ENCODE assay signal across 1 cellular context in the genomic region with DNA sequence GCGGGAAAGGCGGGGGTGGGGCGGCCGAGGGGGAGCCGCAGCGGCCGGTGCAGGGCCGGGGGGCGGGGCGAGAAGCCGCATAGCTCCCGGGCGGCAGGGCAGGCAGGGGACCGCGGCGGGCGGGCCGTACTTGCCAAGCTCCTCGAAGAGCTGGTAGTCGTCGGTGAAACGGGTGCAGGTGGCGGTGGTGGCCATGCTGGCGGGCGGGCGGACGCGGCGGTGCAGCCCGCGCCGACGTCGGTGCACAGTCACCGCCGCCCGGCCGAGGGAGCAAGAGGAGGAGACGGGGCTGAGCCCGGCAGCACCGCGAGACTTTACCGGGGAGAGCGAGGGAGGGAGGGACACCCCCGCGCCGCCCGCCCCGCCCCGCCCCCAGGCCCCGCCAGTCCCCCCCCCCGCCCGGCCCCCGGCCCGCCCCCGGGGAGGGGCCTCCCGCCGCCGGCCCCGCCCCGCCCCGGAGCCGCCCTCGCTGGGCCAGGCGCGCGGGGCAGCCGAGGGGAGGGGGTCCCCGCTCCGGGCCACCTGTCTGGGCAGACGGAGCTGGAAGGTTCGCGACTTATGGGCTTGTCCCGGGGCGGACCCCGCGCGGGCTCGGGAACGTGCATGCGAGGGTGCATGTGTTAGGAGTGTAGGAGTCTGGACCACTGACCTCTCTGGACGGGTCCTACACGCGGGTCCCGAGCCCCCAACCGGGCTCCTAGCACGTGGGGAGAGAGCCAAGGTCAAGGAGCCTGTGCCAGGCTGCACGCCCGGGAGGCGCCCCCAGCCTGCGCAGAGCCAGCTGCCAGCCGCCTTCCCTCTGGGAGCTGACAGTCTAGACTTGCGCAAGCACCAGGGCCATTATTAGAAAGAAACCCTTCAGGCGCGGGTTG.
A peak's percentile ranks its signal among the peaks of the same experiment; 100 is the strongest.
TF ChIP-seq lines count a peak whose summit lies in the region.

A gene (minus strand): TSS at position 289 of the 872 bp plus-strand sequence. CDS start 94 bp downstream, at position 195.

TF ChIP-seq in HepG2, 621 proteins besides CTCF, POLR2A, EP300 and RAD21 (continued from another document and continues in another):
- TF ChIP-seq, protein P1, sequence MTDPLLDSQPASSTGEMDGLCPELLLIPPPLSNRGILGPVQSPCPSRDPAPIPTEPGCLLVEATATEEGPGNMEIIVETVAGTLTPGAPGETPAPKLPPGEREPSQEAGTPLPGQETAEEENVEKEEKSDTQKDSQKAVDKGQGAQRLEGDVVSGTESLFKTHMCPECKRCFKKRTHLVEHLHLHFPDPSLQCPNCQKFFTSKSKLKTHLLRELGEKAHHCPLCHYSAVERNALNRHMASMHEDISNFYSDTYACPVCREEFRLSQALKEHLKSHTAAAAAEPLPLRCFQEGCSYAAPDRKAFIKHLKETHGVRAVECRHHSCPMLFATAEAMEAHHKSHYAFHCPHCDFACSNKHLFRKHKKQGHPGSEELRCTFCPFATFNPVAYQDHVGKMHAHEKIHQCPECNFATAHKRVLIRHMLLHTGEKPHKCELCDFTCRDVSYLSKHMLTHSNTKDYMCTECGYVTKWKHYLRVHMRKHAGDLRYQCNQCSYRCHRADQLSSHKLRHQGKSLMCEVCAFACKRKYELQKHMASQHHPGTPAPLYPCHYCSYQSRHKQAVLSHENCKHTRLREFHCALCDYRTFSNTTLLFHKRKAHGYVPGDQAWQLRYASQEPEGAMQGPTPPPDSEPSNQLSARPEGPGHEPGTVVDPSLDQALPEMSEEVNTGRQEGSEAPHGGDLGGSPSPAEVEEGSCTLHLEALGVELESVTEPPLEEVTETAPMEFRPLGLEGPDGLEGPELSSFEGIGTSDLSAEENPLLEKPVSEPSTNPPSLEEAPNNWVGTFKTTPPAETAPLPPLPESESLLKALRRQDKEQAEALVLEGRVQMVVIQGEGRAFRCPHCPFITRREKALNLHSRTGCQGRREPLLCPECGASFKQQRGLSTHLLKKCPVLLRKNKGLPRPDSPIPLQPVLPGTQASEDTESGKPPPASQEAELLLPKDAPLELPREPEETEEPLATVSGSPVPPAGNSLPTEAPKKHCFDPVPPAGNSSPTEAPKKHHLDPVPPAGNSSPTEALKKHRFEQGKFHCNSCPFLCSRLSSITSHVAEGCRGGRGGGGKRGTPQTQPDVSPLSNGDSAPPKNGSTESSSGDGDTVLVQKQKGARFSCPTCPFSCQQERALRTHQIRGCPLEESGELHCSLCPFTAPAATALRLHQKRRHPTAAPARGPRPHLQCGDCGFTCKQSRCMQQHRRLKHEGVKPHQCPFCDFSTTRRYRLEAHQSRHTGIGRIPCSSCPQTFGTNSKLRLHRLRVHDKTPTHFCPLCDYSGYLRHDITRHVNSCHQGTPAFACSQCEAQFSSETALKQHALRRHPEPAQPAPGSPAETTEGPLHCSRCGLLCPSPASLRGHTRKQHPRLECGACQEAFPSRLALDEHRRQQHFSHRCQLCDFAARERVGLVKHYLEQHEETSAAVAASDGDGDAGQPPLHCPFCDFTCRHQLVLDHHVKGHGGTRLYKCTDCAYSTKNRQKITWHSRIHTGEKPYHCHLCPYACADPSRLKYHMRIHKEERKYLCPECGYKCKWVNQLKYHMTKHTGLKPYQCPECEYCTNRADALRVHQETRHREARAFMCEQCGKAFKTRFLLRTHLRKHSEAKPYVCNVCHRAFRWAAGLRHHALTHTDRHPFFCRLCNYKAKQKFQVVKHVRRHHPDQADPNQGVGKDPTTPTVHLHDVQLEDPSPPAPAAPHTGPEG (CRISPR knock-in tag; IDR thresholded peaks at IDR 0.05), result 0 out of 2 replicates have a peak, but pooled peaks have one; percentile 32
- TF ChIP-seq SMARCE1 (IDR thresholded peaks at IDR 0.05; ENCODE audit: borderline replicate concordance) (no peak), PCBP1 (IDR thresholded peaks at IDR 0.05; ENCODE audit: borderline replicate concordance, low read depth, low read length) (no peak), NAIF1 (CRISPR knock-in tag; IDR thresholded peaks at IDR 0.05; ENCODE audit: borderline replicate concordance) (no peak), KAT8 (CRISPR knock-in tag; IDR thresholded peaks at IDR 0.05) (no peak), GTF3A (CRISPR knock-in tag; conservative IDR thresholded peaks at IDR 0.05) (no peak), PAWR (CRISPR knock-in tag; IDR thresholded peaks at IDR 0.05; ENCODE audit: borderline replicate concordance) (no peak), ZNF256 (CRISPR knock-in tag; conservative IDR thresholded peaks at IDR 0.05) (no peak), NFKBIZ (CRISPR knock-in tag; IDR thresholded peaks at IDR 0.05) (no peak), ZNF34 (CRISPR knock-in tag; IDR thresholded peaks at IDR 0.05; ENCODE audit: borderline replicate concordance) (no peak), FOXC1 (CRISPR knock-in tag; IDR thresholded peaks at IDR 0.05; ENCODE audit: borderline replicate concordance) (no peak), ZNF543 (CRISPR knock-in tag; IDR thresholded peaks at IDR 0.05) (peak; percentile 57; the same call in 1 of the 2 replicates), ZNF790 (CRISPR knock-in tag; IDR thresholded peaks at IDR 0.05; ENCODE audit: borderline replicate concordance) (no peak), BRCA1 (CRISPR knock-in tag; IDR thresholded peaks at IDR 0.05) (no peak), TGIF2 (CRISPR knock-in tag; IDR thresholded peaks at IDR 0.05) (no peak; the same call in 1 of the 2 replicates), RFX3 (CRISPR knock-in tag; IDR thresholded peaks at IDR 0.05) (no peak), SNAI1 (CRISPR knock-in tag; IDR thresholded peaks at IDR 0.05; ENCODE audit: borderline replicate concordance) (no peak), FOXM1 (CRISPR knock-in tag; IDR thresholded peaks at IDR 0.05) (no peak), ZNF619 (CRISPR knock-in tag; IDR thresholded peaks at IDR 0.05) (no peak)
- TF ChIP-seq, protein P2, sequence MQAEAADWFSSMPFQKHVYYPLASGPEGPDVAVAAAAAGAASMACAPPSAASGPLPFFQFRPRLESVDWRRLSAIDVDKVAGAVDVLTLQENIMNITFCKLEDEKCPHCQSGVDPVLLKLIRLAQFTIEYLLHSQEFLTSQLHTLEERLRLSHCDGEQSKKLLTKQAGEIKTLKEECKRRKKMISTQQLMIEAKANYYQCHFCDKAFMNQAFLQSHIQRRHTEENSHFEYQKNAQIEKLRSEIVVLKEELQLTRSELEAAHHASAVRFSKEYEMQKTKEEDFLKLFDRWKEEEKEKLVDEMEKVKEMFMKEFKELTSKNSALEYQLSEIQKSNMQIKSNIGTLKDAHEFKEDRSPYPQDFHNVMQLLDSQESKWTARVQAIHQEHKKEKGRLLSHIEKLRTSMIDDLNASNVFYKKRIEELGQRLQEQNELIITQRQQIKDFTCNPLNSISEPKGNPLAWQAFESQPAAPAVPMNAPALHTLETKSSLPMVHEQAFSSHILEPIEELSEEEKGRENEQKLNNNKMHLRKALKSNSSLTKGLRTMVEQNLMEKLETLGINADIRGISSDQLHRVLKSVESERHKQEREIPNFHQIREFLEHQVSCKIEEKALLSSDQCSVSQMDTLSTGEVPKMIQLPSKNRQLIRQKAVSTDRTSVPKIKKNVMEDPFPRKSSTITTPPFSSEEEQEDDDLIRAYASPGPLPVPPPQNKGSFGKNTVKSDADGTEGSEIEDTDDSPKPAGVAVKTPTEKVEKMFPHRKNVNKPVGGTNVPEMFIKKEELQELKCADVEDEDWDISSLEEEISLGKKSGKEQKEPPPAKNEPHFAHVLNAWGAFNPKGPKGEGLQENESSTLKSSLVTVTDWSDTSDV (CRISPR knock-in tag; IDR thresholded peaks at IDR 0.05), result no peak
- TF ChIP-seq, protein P3, sequence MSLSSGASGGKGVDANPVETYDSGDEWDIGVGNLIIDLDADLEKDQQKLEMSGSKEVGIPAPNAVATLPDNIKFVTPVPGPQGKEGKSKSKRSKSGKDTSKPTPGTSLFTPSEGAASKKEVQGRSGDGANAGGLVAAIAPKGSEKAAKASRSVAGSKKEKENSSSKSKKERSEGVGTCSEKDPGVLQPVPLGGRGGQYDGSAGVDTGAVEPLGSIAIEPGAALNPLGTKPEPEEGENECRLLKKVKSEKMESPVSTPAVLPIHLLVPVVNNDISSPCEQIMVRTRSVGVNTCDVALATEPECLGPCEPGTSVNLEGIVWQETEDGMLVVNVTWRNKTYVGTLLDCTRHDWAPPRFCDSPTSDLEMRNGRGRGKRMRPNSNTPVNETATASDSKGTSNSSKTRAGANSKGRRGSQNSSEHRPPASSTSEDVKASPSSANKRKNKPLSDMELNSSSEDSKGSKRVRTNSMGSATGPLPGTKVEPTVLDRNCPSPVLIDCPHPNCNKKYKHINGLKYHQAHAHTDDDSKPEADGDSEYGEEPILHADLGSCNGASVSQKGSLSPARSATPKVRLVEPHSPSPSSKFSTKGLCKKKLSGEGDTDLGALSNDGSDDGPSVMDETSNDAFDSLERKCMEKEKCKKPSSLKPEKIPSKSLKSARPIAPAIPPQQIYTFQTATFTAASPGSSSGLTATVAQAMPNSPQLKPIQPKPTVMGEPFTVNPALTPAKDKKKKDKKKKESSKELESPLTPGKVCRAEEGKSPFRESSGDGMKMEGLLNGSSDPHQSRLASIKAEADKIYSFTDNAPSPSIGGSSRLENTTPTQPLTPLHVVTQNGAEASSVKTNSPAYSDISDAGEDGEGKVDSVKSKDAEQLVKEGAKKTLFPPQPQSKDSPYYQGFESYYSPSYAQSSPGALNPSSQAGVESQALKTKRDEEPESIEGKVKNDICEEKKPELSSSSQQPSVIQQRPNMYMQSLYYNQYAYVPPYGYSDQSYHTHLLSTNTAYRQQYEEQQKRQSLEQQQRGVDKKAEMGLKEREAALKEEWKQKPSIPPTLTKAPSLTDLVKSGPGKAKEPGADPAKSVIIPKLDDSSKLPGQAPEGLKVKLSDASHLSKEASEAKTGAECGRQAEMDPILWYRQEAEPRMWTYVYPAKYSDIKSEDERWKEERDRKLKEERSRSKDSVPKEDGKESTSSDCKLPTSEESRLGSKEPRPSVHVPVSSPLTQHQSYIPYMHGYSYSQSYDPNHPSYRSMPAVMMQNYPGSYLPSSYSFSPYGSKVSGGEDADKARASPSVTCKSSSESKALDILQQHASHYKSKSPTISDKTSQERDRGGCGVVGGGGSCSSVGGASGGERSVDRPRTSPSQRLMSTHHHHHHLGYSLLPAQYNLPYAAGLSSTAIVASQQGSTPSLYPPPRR (CRISPR knock-in tag; IDR thresholded peaks at IDR 0.05; ENCODE audit: borderline replicate concordance), result no peak
- TF ChIP-seq, protein P4, sequence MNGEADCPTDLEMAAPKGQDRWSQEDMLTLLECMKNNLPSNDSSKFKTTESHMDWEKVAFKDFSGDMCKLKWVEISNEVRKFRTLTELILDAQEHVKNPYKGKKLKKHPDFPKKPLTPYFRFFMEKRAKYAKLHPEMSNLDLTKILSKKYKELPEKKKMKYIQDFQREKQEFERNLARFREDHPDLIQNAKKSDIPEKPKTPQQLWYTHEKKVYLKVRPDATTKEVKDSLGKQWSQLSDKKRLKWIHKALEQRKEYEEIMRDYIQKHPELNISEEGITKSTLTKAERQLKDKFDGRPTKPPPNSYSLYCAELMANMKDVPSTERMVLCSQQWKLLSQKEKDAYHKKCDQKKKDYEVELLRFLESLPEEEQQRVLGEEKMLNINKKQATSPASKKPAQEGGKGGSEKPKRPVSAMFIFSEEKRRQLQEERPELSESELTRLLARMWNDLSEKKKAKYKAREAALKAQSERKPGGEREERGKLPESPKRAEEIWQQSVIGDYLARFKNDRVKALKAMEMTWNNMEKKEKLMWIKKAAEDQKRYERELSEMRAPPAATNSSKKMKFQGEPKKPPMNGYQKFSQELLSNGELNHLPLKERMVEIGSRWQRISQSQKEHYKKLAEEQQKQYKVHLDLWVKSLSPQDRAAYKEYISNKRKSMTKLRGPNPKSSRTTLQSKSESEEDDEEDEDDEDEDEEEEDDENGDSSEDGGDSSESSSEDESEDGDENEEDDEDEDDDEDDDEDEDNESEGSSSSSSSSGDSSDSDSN (CRISPR knock-in tag; IDR thresholded peaks at IDR 0.05), result peak; percentile 27; the same call in 1 of the 2 replicates
- TF ChIP-seq, protein P5, sequence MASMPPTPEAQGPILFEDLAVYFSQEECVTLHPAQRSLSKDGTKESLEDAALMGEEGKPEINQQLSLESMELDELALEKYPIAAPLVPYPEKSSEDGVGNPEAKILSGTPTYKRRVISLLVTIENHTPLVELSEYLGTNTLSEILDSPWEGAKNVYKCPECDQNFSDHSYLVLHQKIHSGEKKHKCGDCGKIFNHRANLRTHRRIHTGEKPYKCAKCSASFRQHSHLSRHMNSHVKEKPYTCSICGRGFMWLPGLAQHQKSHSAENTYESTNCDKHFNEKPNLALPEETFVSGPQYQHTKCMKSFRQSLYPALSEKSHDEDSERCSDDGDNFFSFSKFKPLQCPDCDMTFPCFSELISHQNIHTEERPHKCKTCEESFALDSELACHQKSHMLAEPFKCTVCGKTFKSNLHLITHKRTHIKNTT (CRISPR knock-in tag; IDR thresholded peaks at IDR 0.05), result no peak
- TF ChIP-seq, protein P6, sequence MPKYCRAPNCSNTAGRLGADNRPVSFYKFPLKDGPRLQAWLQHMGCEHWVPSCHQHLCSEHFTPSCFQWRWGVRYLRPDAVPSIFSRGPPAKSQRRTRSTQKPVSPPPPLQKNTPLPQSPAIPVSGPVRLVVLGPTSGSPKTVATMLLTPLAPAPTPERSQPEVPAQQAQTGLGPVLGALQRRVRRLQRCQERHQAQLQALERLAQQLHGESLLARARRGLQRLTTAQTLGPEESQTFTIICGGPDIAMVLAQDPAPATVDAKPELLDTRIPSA (CRISPR knock-in tag; IDR thresholded peaks at IDR 0.05; ENCODE audit: borderline replicate concordance), result no peak
- TF ChIP-seq, protein P7, sequence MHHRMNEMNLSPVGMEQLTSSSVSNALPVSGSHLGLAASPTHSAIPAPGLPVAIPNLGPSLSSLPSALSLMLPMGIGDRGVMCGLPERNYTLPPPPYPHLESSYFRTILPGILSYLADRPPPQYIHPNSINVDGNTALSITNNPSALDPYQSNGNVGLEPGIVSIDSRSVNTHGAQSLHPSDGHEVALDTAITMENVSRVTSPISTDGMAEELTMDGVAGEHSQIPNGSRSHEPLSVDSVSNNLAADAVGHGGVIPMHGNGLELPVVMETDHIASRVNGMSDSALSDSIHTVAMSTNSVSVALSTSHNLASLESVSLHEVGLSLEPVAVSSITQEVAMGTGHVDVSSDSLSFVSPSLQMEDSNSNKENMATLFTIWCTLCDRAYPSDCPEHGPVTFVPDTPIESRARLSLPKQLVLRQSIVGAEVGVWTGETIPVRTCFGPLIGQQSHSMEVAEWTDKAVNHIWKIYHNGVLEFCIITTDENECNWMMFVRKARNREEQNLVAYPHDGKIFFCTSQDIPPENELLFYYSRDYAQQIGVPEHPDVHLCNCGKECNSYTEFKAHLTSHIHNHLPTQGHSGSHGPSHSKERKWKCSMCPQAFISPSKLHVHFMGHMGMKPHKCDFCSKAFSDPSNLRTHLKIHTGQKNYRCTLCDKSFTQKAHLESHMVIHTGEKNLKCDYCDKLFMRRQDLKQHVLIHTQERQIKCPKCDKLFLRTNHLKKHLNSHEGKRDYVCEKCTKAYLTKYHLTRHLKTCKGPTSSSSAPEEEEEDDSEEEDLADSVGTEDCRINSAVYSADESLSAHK (CRISPR knock-in tag; IDR thresholded peaks at IDR 0.05; ENCODE audit: borderline replicate concordance), result no peak
- TF ChIP-seq, protein P8, sequence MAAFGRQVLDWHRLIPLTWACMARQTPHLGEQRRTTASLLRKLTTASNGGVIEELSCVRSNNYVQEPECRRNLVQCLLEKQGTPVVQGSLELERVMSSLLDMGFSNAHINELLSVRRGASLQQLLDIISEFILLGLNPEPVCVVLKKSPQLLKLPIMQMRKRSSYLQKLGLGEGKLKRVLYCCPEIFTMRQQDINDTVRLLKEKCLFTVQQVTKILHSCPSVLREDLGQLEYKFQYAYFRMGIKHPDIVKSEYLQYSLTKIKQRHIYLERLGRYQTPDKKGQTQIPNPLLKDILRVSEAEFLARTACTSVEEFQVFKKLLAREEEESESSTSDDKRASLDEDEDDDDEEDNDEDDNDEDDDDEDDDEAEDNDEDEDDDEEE (CRISPR knock-in tag; IDR thresholded peaks at IDR 0.05), result no peak; the same call in 1 of the 2 replicates
- TF ChIP-seq, protein P9, sequence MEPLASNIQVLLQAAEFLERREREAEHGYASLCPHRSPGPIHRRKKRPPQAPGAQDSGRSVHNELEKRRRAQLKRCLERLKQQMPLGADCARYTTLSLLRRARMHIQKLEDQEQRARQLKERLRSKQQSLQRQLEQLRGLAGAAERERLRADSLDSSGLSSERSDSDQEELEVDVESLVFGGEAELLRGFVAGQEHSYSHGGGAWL (CRISPR knock-in tag; IDR thresholded peaks at IDR 0.05), result 0 out of 2 replicates have a peak, but pooled peaks have one; percentile 49
